8 cellular contexts compared by ENCODE assay signal in the genomic region with DNA sequence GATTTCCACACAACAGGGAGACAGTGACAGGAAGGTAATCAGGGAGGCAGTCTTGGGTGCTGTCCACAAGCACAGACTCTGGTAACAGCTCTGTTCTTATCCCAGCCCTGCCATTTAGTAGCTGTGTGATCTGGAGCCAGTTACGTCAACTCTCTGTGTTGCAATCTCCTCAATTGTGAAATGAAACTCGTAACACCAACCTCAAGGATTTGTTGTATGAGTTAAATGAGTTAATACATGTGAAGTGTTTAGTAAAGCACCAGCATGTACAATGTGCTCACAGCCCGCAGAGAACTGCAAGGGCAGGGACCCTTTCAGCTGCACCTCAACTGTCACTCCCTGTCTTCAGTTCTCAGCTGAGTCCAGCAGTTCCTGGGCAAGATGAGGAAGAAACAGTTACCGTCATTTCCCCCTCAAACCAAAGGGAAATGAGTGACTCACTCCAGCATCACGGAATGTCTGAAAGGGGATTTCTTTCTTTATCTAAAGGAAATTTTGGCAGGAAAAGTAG. TPM values are rescaled to one million over a fixed set of nuclear protein-coding genes. Genes with fewer than 3 reads are reported as not detected.
DNase-seq lines count a peak whose midpoint lies in the region; ATAC-seq and TF ChIP-seq lines count a peak whose summit lies in the region.

No MANE protein-coding gene starts in this region.

- no peak overlapping the region for H2BK120ac ChIP-seq in mesenchymal stem cell (ENCODE audit: low read depth, low read length)

- H2BK12ac ChIP-seq in mesenchymal stem cell (ENCODE audit: low read length in 2 of 2): no peak overlapping the region

- no peaks in the 10 kb centered on the region for H3K4me1 ChIP-seq in mesenchymal stem cell (ENCODE audit: control insufficient read depth, insufficient read depth, low read depth, low read length)

- intact Hi-C loops in MCF 10A (cut with micrococcal nuclease): loop anchor here (1.0 kb wide), 1 partner anchor 141 kb away; no protein-coding TSS in a partner anchor

- H3K23ac ChIP-seq in mesenchymal stem cell (ENCODE audit: low read length in 2 of 2): no peak overlapping the region

- POLR2A ChIA-PET in MCF 10A (lab: Yijun Ruan, JAX): interaction anchor here (0.7 to 1.7 kb wide), 8 partner anchors 11 to 106 kb away, joined by 3 to 8 read pairs (median 4); partner anchors contain the start of gene MB21D2

- H2AFZ ChIP-seq in mesenchymal stem cell (ENCODE audit: low read depth, low read length): no peak overlapping the region

- H3K27me3 Mint-ChIP-seq in MCF 10A (ENCODE audit: insufficient read depth, unreplicated experiment): no peaks in the 10 kb centered on the region

- peak; percentile 74 for DNase-seq in AG08395 (ENCODE audit: low spot score)
- peak; percentile 20 for DNase-seq in HuH-7 (ENCODE audit: low spot score)
- DNase-seq in MCF 10A (ENCODE audit: unreplicated experiment): peak; percentile 97
- peak; percentile 91 for DNase-seq in mesenchymal stem cell
- DNase-seq in NCI-H1436 treated with DMSO at 0.1 percent for 48 hours (lab: John Stamatoyannopoulos, UW): no peak
- DNase-seq in NCI-H2196 treated with DMSO at 0.1 percent for 48 hours (lab: John Stamatoyannopoulos, UW; ENCODE audit: unreplicated experiment): no peak

- no peak overlapping the region for H4K8ac ChIP-seq in mesenchymal stem cell (ENCODE audit: low read length)

- no peak overlapping the region for H3K18ac ChIP-seq in mesenchymal stem cell (ENCODE audit: low read depth in 1 of 2, low read length in 2 of 2)

- no peak overlapping the region for H2BK15ac ChIP-seq in mesenchymal stem cell (ENCODE audit: low read depth, poor library complexity, severe bottlenecking)

- ATAC-seq in HG03439 (IDR thresholded peaks at IDR 0.05; ENCODE audit: unreplicated experiment) (no peak), HG03097 (IDR thresholded peaks at IDR 0.05; ENCODE audit: low FRiP score, unreplicated experiment) (no peak)

- no peak for TF ChIP-seq CTCF in MCF 10A (IDR thresholded peaks at IDR 0.05; ENCODE audit: unreplicated experiment)

- no peak overlapping the region for H4K91ac ChIP-seq in mesenchymal stem cell (ENCODE audit: low read length)

- H3K9me3 ChIP-seq in mesenchymal stem cell (ENCODE audit: control insufficient read depth, low read length): no peaks in the 10 kb centered on the region

- H3K27ac ChIP-seq in mesenchymal stem cell (ENCODE audit: low read length, poor library complexity, severe bottlenecking): no peak overlapping the region

- H3K4me3 Mint-ChIP-seq in MCF 10A (ENCODE audit: unreplicated experiment): peak overlapping the region; percentile 49

- peak overlapping the region; percentile 39 for H3K9ac ChIP-seq in mesenchymal stem cell (ENCODE audit: low read length)

- H3K4me1 Mint-ChIP-seq in MCF 10A (ENCODE audit: insufficient read depth, unreplicated experiment): peaks cover 35% of the 10 kb centered on the region

- H3K4me3 ChIP-seq in mesenchymal stem cell (ENCODE audit: insufficient read depth in 1 of 2, low read depth in 1 of 2, low read length in 2 of 2): peak overlapping the region in 1 of 2 experiments; percentile 74

- CTCF ChIA-PET in MCF 10A (lab: Yijun Ruan, JAX): interaction anchor here (0.5 to 2.9 kb wide), 7 partner anchors 12 to 269 kb away, joined by 3 to 10 read pairs (median 4); no protein-coding TSS in a partner anchor

- H3K27me3 ChIP-seq in mesenchymal stem cell (ENCODE audit: control insufficient read depth in 1 of 2, insufficient read depth in 1 of 2, low read length in 2 of 2): no peaks in the 10 kb centered on the region

- no peak overlapping the region for H2AK5ac ChIP-seq in mesenchymal stem cell (ENCODE audit: low read length, severe bottlenecking)

- no peaks in the 10 kb centered on the region for H3K9me3 Mint-ChIP-seq in MCF 10A (ENCODE audit: unreplicated experiment)

- H3K27ac Mint-ChIP-seq in MCF 10A (ENCODE audit: low read depth, unreplicated experiment): peak overlapping the region; percentile 90

- no peaks in the 10 kb centered on the region for H3K36me3 ChIP-seq in mesenchymal stem cell (ENCODE audit: control insufficient read depth in 1 of 2, insufficient read depth in 2 of 2, low read depth in 1 of 2, low read length in 2 of 2)

- WGBS in mesenchymal stem cell: 90% methylated on average over 3 of the region's 5 CpGs

- no peak overlapping the region for H2BK5ac ChIP-seq in mesenchymal stem cell (ENCODE audit: low read depth, low read length, poor library complexity, severe bottlenecking)

- H3K4ac ChIP-seq in mesenchymal stem cell (ENCODE audit: low read depth in 1 of 2, low read length in 2 of 2): no peak overlapping the region

- H3K79me1 ChIP-seq in mesenchymal stem cell (replicated peaks; ENCODE audit: low read length, poor library complexity, severe bottlenecking): no peaks in the 10 kb centered on the region

- BruUV-seq in MCF 10A (replicated peaks; lab: Mats Ljungman, UMichigan): no TSS peak

- H3K36me3 Mint-ChIP-seq in MCF 10A (ENCODE audit: insufficient read depth, unreplicated experiment): peaks cover 4% of the 10 kb centered on the region

- no peak overlapping the region for H3K14ac ChIP-seq in mesenchymal stem cell (ENCODE audit: low read length in 2 of 2)

- H3K4me2 ChIP-seq in mesenchymal stem cell (ENCODE audit: low read length, poor library complexity, severe bottlenecking): no peak overlapping the region

RNA-seq across cellular contexts. Expression of gene MB21D2, which starts 39.8 kb away (rescaled TPM):
- 3.6 and 4.4 TPM in 2 replicates for total RNA-seq in MCF 10A (2022)
- 4.7 TPM for polyA plus RNA-seq in mesenchymal stem cell (2013, experiment 1 of 2)
- polyA plus RNA-seq in mesenchymal stem cell (2013, experiment 2 of 2): 4.6 TPM

Comparison
In these comparisons a context has a peak if more than half of its experiments do, and no peak if none do; other contexts are left out.
1. DNase-seq: peak in AG08395 (single experiment), HuH-7 (single experiment), MCF 10A (single experiment) and mesenchymal stem cell (single experiment); none in NCI-H1436 treated with DMSO at 0.1 percent for 48 hours (single experiment) and NCI-H2196 treated with DMSO at 0.1 percent for 48 hours (single experiment).